In the genomic region with DNA sequence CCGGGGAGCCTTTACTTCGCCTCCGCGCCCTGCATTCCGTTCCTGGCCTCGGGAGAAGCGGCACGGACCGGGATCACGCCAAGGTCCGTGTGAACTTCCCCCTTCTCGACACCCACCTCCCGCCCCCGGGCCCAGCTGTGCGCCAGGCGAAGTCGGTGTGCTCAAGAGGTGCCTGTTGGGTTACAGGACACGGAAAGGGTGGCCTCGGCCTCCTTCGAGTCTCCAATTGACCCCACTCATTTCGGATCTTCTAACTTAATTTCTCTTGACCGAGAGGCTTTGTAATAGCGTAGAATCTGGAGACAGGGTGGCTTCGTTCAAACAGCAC, we compare ENCODE assay signal across 8 cellular contexts.
DNase-seq lines count a peak whose midpoint lies in the region; ATAC-seq and TF ChIP-seq lines count a peak whose summit lies in the region.

No MANE protein-coding gene starts in this region.

- H3K36me3 ChIP-seq in adipocyte (ENCODE audit: control insufficient read depth, insufficient read depth, low read length, severe bottlenecking) = no peaks in the 10 kb centered on the region

- no peaks in the 10 kb centered on the region for H3K9me3 ChIP-seq in adipocyte (ENCODE audit: control insufficient read depth, low read length)

- DNase-seq in adipocyte (ENCODE audit: low read depth) (peak; percentile 57), medulla oblongata (ENCODE audit: extremely low spot score) (peak; percentile 3), COLO668 (lab: John Stamatoyannopoulos, UW; ENCODE audit: unreplicated experiment) (no peak), NCI-H1436 treated with DMSO at 0.1 percent for 48 hours (lab: John Stamatoyannopoulos, UW) (no peak), GM10266 (ENCODE audit: extremely low spot score) (no peak), erythroblast (lab: John Stamatoyannopoulos, UW) (no peak)

- peak overlapping the region; percentile 91 for H3K9ac ChIP-seq in adipocyte (ENCODE audit: low read length)

- TF ChIP-seq CTCF in GM10266 (IDR thresholded peaks at IDR 0.05; ENCODE audit: control insufficient read depth, insufficient read depth, low read depth, missing control alignments) = no peak

- no peak for TF ChIP-seq POLR2A in erythroblast (IDR thresholded peaks at IDR 0.05; ENCODE audit: low read length)

- ATAC-seq in GM18909 (IDR thresholded peaks at IDR 0.05; ENCODE audit: poor library complexity, unreplicated experiment) = peak; percentile 2
- ATAC-seq in HG03045 (IDR thresholded peaks at IDR 0.05; ENCODE audit: unreplicated experiment) = peak; percentile 18

- H3K4me3 ChIP-seq in adipocyte (ENCODE audit: low read length) = peak overlapping the region; percentile 86

- peaks cover 26% of the 10 kb centered on the region for H3K4me1 ChIP-seq in adipocyte (ENCODE audit: control insufficient read depth, insufficient read depth, low read length)

- H3K27me3 ChIP-seq in adipocyte (replicated peaks; ENCODE audit: control insufficient read depth, insufficient read depth, low read length) = no peaks in the 10 kb centered on the region

Comparison
In these comparisons a context has a peak if more than half of its experiments do, and no peak if none do; other contexts are left out.
1. DNase-seq: peak in adipocyte (single experiment) and medulla oblongata (single experiment); none in COLO668 (single experiment), NCI-H1436 treated with DMSO at 0.1 percent for 48 hours (single experiment), GM10266 (single experiment) and erythroblast (0 of 2).